Comparison of ENCODE assay signal across 2 cellular contexts in the genomic region with DNA sequence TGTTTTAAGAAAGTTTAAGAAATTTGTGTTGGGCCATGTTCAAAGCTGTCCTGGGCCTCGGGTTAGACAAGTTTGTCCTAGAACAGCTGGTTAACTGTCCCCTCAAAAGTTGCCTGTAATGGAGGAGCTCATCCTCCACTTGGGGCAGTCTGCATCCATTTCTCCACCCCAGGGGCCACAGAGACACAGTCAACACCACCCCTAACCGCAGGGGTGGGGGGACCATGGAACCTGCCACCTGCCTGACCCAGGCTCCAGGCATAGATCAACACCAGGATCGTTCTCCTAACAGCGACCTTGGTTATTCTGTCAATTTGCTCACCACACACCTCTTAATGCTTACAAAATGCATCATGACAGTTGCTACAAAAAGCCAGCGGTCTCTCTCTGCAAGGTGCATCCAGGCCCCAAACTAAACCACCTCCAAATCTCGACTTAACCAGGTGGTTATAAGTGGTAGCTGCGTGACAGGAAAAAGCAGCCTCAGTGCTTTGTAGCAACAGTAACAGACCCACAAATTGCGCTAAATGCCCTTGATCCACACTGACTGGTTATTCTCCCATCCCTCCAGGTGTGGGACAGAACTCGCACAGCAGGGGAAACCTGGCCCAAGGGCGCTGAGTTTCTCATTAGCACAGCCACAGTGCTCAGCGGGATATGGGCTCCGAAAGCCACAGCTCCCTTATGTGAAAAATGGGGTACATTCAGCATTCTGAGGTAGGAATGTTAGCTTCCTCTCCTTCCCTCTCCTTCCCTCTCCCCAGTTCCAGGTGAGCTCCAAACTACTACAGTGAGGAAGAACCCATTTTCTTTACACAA.
TF ChIP-seq lines count a peak whose summit lies in the region.

No MANE protein-coding gene starts in this region.

TF ChIP-seq in GM23338, 12 proteins besides CTCF, POLR2A, EP300 and RAD21 (continues in another document):
- TF ChIP-seq JUNB (IDR thresholded peaks at IDR 0.05; ENCODE audit: unreplicated experiment), result no peak
- TF ChIP-seq ZNF331 (CRISPR knock-in tag; IDR thresholded peaks at IDR 0.05; ENCODE audit: low read depth), result no peak
- TF ChIP-seq, protein P1, sequence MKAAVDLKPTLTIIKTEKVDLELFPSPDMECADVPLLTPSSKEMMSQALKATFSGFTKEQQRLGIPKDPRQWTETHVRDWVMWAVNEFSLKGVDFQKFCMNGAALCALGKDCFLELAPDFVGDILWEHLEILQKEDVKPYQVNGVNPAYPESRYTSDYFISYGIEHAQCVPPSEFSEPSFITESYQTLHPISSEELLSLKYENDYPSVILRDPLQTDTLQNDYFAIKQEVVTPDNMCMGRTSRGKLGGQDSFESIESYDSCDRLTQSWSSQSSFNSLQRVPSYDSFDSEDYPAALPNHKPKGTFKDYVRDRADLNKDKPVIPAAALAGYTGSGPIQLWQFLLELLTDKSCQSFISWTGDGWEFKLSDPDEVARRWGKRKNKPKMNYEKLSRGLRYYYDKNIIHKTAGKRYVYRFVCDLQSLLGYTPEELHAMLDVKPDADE (IDR thresholded peaks at IDR 0.05), result no peak
- TF ChIP-seq STAT1 (IDR thresholded peaks at IDR 0.05; ENCODE audit: unreplicated experiment), result no peak
- TF ChIP-seq ZNF114 (CRISPR knock-in tag; IDR thresholded peaks at IDR 0.05), result no peak
- no peak for TF ChIP-seq NANOG (IDR thresholded peaks at IDR 0.05; ENCODE audit: borderline replicate concordance)
- TF ChIP-seq CREB1 (CRISPR knock-in tag; IDR thresholded peaks at IDR 0.05; ENCODE audit: low read depth), result no peak
- TF ChIP-seq EZH2 (IDR thresholded peaks at IDR 0.05; ENCODE audit: low read depth, unreplicated experiment), result no peak
- TF ChIP-seq POLR2AphosphoS5 (IDR thresholded peaks at IDR 0.05; ENCODE audit: low read depth), result no peak
- TF ChIP-seq REST (IDR thresholded peaks at IDR 0.05; ENCODE audit: unreplicated experiment), result no peak
- no peak for TF ChIP-seq EZH2phosphoT487 (IDR thresholded peaks at IDR 0.05; ENCODE audit: unreplicated experiment)

TF ChIP-seq in GM12878, 131 proteins besides CTCF, POLR2A, EP300 and RAD21:
- TF ChIP-seq SRF (IDR thresholded peaks at IDR 0.05; ENCODE audit: low read depth in 2 of 2, low read length in 2 of 2), result no peak
- TF ChIP-seq TCF12 (IDR thresholded peaks at IDR 0.05; ENCODE audit: low read depth, low read length), result no peak
- TF ChIP-seq MYC (IDR thresholded peaks at IDR 0.05; ENCODE audit: insufficient read depth, insufficient read length, insufficient replicate concordance, low read length, severe bottlenecking), result no peak
- TF ChIP-seq TARDBP (IDR thresholded peaks at IDR 0.05; ENCODE audit: borderline replicate concordance), result no peak
- TF ChIP-seq NR2F1 (conservative IDR thresholded peaks at IDR 0.05), result no peak
TF ChIP-seq in GM12878: peak in this region for 0.
